ENCODE assay signal across 2 cellular contexts in genomic region chr14:62158779-62159178, GRCh38.
A peak's percentile ranks its signal among the peaks of the same experiment; 100 is the strongest.
TF ChIP-seq lines count a peak whose summit lies in the region.

No MANE protein-coding gene starts in this region.

TF ChIP-seq in SK-N-SH, 30 proteins besides CTCF, POLR2A, EP300 and RAD21 (continued from another document):
- TF ChIP-seq, protein P1, sequence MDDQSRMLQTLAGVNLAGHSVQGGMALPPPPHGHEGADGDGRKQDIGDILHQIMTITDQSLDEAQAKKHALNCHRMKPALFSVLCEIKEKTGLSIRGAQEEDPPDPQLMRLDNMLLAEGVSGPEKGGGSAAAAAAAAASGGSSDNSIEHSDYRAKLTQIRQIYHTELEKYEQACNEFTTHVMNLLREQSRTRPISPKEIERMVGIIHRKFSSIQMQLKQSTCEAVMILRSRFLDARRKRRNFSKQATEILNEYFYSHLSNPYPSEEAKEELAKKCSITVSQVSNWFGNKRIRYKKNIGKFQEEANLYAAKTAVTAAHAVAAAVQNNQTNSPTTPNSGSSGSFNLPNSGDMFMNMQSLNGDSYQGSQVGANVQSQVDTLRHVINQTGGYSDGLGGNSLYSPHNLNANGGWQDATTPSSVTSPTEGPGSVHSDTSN (IDR thresholded peaks at IDR 0.05) = no peak
- peak; percentile 80 for TF ChIP-seq GATA2 (CRISPR knock-in tag; IDR thresholded peaks at IDR 0.05)
- no peak for TF ChIP-seq SIN3A (IDR thresholded peaks at IDR 0.05; ENCODE audit: borderline replicate concordance, low read depth, low read length)

TF ChIP-seq in SK-N-SH treated with all-trans-retinoic acid at 6 μM for 48 hours, 23 proteins besides CTCF, POLR2A, EP300 and RAD21 (continued from another document):
- no peak for TF ChIP-seq BACH2 (CRISPR knock-in tag; IDR thresholded peaks at IDR 0.05; ENCODE audit: borderline replicate concordance)
- TF ChIP-seq, protein P2, sequence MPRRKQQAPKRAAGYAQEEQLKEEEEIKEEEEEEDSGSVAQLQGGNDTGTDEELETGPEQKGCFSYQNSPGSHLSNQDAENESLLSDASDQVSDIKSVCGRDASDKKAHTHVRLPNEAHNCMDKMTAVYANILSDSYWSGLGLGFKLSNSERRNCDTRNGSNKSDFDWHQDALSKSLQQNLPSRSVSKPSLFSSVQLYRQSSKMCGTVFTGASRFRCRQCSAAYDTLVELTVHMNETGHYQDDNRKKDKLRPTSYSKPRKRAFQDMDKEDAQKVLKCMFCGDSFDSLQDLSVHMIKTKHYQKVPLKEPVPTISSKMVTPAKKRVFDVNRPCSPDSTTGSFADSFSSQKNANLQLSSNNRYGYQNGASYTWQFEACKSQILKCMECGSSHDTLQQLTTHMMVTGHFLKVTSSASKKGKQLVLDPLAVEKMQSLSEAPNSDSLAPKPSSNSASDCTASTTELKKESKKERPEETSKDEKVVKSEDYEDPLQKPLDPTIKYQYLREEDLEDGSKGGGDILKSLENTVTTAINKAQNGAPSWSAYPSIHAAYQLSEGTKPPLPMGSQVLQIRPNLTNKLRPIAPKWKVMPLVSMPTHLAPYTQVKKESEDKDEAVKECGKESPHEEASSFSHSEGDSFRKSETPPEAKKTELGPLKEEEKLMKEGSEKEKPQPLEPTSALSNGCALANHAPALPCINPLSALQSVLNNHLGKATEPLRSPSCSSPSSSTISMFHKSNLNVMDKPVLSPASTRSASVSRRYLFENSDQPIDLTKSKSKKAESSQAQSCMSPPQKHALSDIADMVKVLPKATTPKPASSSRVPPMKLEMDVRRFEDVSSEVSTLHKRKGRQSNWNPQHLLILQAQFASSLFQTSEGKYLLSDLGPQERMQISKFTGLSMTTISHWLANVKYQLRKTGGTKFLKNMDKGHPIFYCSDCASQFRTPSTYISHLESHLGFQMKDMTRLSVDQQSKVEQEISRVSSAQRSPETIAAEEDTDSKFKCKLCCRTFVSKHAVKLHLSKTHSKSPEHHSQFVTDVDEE (CRISPR knock-in tag; IDR thresholded peaks at IDR 0.05) = no peak
